ENCODE assay signal across 7 cellular contexts in genomic region chr12:6038160-6038559, GRCh38.
DNase-seq lines count a peak whose midpoint lies in the region; ATAC-seq and TF ChIP-seq lines count a peak whose summit lies in the region.

No MANE protein-coding gene starts in this region.

- H4K91ac ChIP-seq in trophoblast cell (ENCODE audit: low read depth, low read length): no peak overlapping the region

- peak; percentile 62 for ATAC-seq in HG02759 (IDR thresholded peaks at IDR 0.05; ENCODE audit: unreplicated experiment)

- no peaks in the 10 kb centered on the region for H3K36me3 ChIP-seq in trophoblast cell (ENCODE audit: control insufficient read depth in 1 of 2, insufficient read depth in 2 of 2, low read length in 2 of 2)

- H3K27me3 Mint-ChIP-seq in activated CD4-positive, alpha-beta memory T cell treated with anti-CD3 and anti-CD28 coated beads for 36 hours: no peaks in the 10 kb centered on the region

- H3K9me3 Mint-ChIP-seq in activated CD4-positive, alpha-beta memory T cell treated with anti-CD3 and anti-CD28 coated beads for 36 hours: no peaks in the 10 kb centered on the region

- peaks cover 0 to 4% of the 10 kb centered on the region in 2 experiments for H3K4me1 ChIP-seq in trophoblast cell (ENCODE audit: control insufficient read depth in 1 of 2, insufficient read depth in 2 of 2, low read length in 2 of 2)

- H2AFZ ChIP-seq in trophoblast cell (ENCODE audit: insufficient read depth, low read length, poor library complexity): no peak overlapping the region

- CTCF ChIA-PET in activated CD4-positive, alpha-beta memory T cell treated with anti-CD3 and anti-CD28 coated beads for 36 hours (lab: Charles Lee): interaction anchor here (0.7 to 12.9 kb wide), 23 partner anchors 9 to 1181 kb away, joined by 3 to 285 read pairs (median 4); no protein-coding TSS in a partner anchor

- H3K4me3 ChIP-seq in fibroblast of villous mesenchyme (ENCODE audit: low read depth, low read length) (no peak overlapping the region), trophoblast cell (ENCODE audit: low read depth, low read length) (no peak overlapping the region)

- DNase-seq in GF-D8 (lab: John Stamatoyannopoulos, UW) (peak; percentile 2), NCI-H460 (ENCODE audit: extremely low read depth, low read depth) (peak; percentile 77), fibroblast of villous mesenchyme (ENCODE audit: low read depth) (peak; percentile 82), trophoblast cell (peak; percentile 78 to 96), epidermal melanocyte (ENCODE audit: insufficient read length, low spot score) (no peak)
- peak; percentile 60 for DNase-seq in activated CD4-positive, alpha-beta memory T cell treated with anti-CD3 and anti-CD28 coated beads for 36 hours

- no peak overlapping the region for H3K4ac ChIP-seq in trophoblast cell (ENCODE audit: low read depth, low read length)

- H4K12ac ChIP-seq in trophoblast cell (ENCODE audit: low read depth, low read length): no peak overlapping the region

- H3K27ac ChIP-seq in trophoblast cell (ENCODE audit: low read depth, low read length): no peak overlapping the region

- H3K4me3 Mint-ChIP-seq in activated CD4-positive, alpha-beta memory T cell treated with anti-CD3 and anti-CD28 coated beads for 36 hours: no peak overlapping the region

- no peak overlapping the region for H4K8ac ChIP-seq in trophoblast cell (ENCODE audit: low read depth, low read length)

- H2BK5ac ChIP-seq in trophoblast cell (ENCODE audit: low read depth, low read length, poor library complexity): no peak overlapping the region

- no peaks in the 10 kb centered on the region for H3K79me2 ChIP-seq in trophoblast cell (ENCODE audit: control insufficient read depth, insufficient read depth, low read length, poor library complexity)

- TF ChIP-seq CTCF in fibroblast of villous mesenchyme (IDR thresholded peaks at IDR 0.05; ENCODE audit: insufficient read depth, low read depth, low read length): peak; percentile 91

- H3K27me3 ChIP-seq in trophoblast cell (ENCODE audit: insufficient read depth, low read length): no peaks in the 10 kb centered on the region

- H3K27ac Mint-ChIP-seq in activated CD4-positive, alpha-beta memory T cell treated with anti-CD3 and anti-CD28 coated beads for 36 hours: no peak overlapping the region

- WGBS in trophoblast cell (ENCODE audit: extremely low coverage, insufficient coverage, insufficient read length): no CpG with 5 or more reads among the region's 8 CpGs

- intact Hi-C loops in activated CD4-positive, alpha-beta memory T cell treated with anti-CD3 and anti-CD28 coated beads for 36 hours (cut with micrococcal nuclease): loop anchor here (1.0 kb wide), 1 partner anchor 50 kb away; no protein-coding TSS in a partner anchor

- POLR2A ChIA-PET in activated CD4-positive, alpha-beta memory T cell treated with anti-CD3 and anti-CD28 coated beads for 36 hours (lab: Charles Lee): no interaction called here

- H2BK120ac ChIP-seq in trophoblast cell (ENCODE audit: insufficient read depth, low read length, poor library complexity): no peak overlapping the region

- H2BK12ac ChIP-seq in trophoblast cell (ENCODE audit: low read length): no peak overlapping the region

- H3K4me1 Mint-ChIP-seq in activated CD4-positive, alpha-beta memory T cell treated with anti-CD3 and anti-CD28 coated beads for 36 hours (ENCODE audit: low read depth): no peaks in the 10 kb centered on the region

- no peak overlapping the region for H3K4me2 ChIP-seq in trophoblast cell (ENCODE audit: low read length)

- no peak overlapping the region for H3K18ac ChIP-seq in trophoblast cell (ENCODE audit: low read length)

- no peak overlapping the region for H3K9ac ChIP-seq in trophoblast cell (ENCODE audit: low read length)

- no peak overlapping the region for H3K14ac ChIP-seq in trophoblast cell (ENCODE audit: low read length)

- no peaks in the 10 kb centered on the region for H3K36me3 Mint-ChIP-seq in activated CD4-positive, alpha-beta memory T cell treated with anti-CD3 and anti-CD28 coated beads for 36 hours

- no peak overlapping the region for H3K23ac ChIP-seq in trophoblast cell (ENCODE audit: low read length)

- no peak overlapping the region for H2AK5ac ChIP-seq in trophoblast cell (ENCODE audit: low read length)

- H3K79me1 ChIP-seq in trophoblast cell (ENCODE audit: low read length): no peaks in the 10 kb centered on the region

- H3K9me3 ChIP-seq in trophoblast cell (ENCODE audit: insufficient read depth, low read depth, low read length): no peaks in the 10 kb centered on the region
